In genomic region chr16:81077077-81077940, GRCh38 we compare ENCODE assay signal across 1 cellular context.
TF ChIP-seq lines count a peak whose summit lies in the region.

Gene C16orf46 (minus strand): TSS chr16:81077238. CDS start chr16:81063955, 13,283 bp downstream.

TF ChIP-seq in HepG2, 621 proteins besides CTCF, POLR2A, EP300 and RAD21 (continued from another document and continues in another):
- TF ChIP-seq GLMP (CRISPR knock-in tag; IDR thresholded peaks at IDR 0.05; ENCODE audit: borderline replicate concordance) (no peak), TCF12 (IDR thresholded peaks at IDR 0.05) (no peak), TCF12 (CRISPR knock-in tag; IDR thresholded peaks at IDR 0.05) (0 out of 2 replicates have a peak, but pooled peaks have one; percentile 81), HNRNPUL1 (IDR thresholded peaks at IDR 0.05; ENCODE audit: low read depth, low read length) (no peak), JUND (CRISPR knock-in tag; IDR thresholded peaks at IDR 0.05) (no peak), STAG1 (CRISPR knock-in tag; IDR thresholded peaks at IDR 0.05) (no peak), MXD4 (CRISPR knock-in tag; IDR thresholded peaks at IDR 0.05) (peak; percentile 59), ZNF678 (CRISPR knock-in tag; IDR thresholded peaks at IDR 0.05) (no peak), RNF2 (conservative IDR thresholded peaks at IDR 0.05; ENCODE audit: low read depth) (0 out of 2 replicates have a peak, but pooled peaks have one; percentile 24), TBX3 (IDR thresholded peaks at IDR 0.05; ENCODE audit: borderline replicate concordance) (peak; percentile 48; the same call in 1 of the 2 replicates), ZNF382 (CRISPR knock-in tag; IDR thresholded peaks at IDR 0.05; ENCODE audit: borderline replicate concordance) (no peak), TP53 (CRISPR knock-in tag; conservative IDR thresholded peaks at IDR 0.05) (0 out of 2 replicates have a peak, but pooled peaks have one; percentile 40), IRF2 (CRISPR knock-in tag; IDR thresholded peaks at IDR 0.05) (peak; percentile 86), ZC3H13 (CRISPR knock-in tag; IDR thresholded peaks at IDR 0.05) (peak; percentile 56; the same call in 1 of the 2 replicates), ATF5 (CRISPR knock-in tag; IDR thresholded peaks at IDR 0.05; ENCODE audit: low read depth) (no peak), ZNF652 (CRISPR knock-in tag; IDR thresholded peaks at IDR 0.05; ENCODE audit: borderline replicate concordance, low read depth) (no peak), AKAP8 (CRISPR knock-in tag; IDR thresholded peaks at IDR 0.05) (peak; percentile 92; the same call in 1 of the 2 replicates), TMF1 (CRISPR knock-in tag; IDR thresholded peaks at IDR 0.05; ENCODE audit: low read depth) (peak; percentile 92; the same call in 1 of the 2 replicates), ZNF225 (CRISPR knock-in tag; IDR thresholded peaks at IDR 0.05) (peak; percentile 93), MTA3 (CRISPR knock-in tag; IDR thresholded peaks at IDR 0.05) (no peak), NFYB (CRISPR knock-in tag; IDR thresholded peaks at IDR 0.05) (peak; percentile 67), NFATC3 (CRISPR knock-in tag; IDR thresholded peaks at IDR 0.05) (peak; percentile 40; the same call in 1 of the 2 replicates), CBX5 (CRISPR knock-in tag; IDR thresholded peaks at IDR 0.05; ENCODE audit: borderline replicate concordance) (peak; percentile 68; the same call in 1 of the 2 replicates), ZNF766 (CRISPR knock-in tag; IDR thresholded peaks at IDR 0.05; ENCODE audit: borderline replicate concordance) (peak; percentile 71; the same call in 1 of the 2 replicates), ZNF737 (CRISPR knock-in tag; IDR thresholded peaks at IDR 0.05; ENCODE audit: borderline replicate concordance) (no peak), ZNF878 (CRISPR knock-in tag; IDR thresholded peaks at IDR 0.05) (no peak), IKZF5 (CRISPR knock-in tag; IDR thresholded peaks at IDR 0.05) (peak; percentile 82), ZBTB38 (CRISPR knock-in tag; IDR thresholded peaks at IDR 0.05) (peak; percentile 75), XBP1 (CRISPR knock-in tag; IDR thresholded peaks at IDR 0.05) (no peak; the same call in 1 of the 2 replicates), FOXO1 (CRISPR knock-in tag; IDR thresholded peaks at IDR 0.05) (0 out of 2 replicates have a peak, but pooled peaks have one; percentile 45)
- TF ChIP-seq, protein P1, sequence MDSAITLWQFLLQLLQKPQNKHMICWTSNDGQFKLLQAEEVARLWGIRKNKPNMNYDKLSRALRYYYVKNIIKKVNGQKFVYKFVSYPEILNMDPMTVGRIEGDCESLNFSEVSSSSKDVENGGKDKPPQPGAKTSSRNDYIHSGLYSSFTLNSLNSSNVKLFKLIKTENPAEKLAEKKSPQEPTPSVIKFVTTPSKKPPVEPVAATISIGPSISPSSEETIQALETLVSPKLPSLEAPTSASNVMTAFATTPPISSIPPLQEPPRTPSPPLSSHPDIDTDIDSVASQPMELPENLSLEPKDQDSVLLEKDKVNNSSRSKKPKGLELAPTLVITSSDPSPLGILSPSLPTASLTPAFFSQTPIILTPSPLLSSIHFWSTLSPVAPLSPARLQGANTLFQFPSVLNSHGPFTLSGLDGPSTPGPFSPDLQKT (CRISPR knock-in tag; IDR thresholded peaks at IDR 0.05; ENCODE audit: borderline replicate concordance), result 0 out of 2 replicates have a peak, but pooled peaks have one; percentile 76
- TF ChIP-seq, protein P2, sequence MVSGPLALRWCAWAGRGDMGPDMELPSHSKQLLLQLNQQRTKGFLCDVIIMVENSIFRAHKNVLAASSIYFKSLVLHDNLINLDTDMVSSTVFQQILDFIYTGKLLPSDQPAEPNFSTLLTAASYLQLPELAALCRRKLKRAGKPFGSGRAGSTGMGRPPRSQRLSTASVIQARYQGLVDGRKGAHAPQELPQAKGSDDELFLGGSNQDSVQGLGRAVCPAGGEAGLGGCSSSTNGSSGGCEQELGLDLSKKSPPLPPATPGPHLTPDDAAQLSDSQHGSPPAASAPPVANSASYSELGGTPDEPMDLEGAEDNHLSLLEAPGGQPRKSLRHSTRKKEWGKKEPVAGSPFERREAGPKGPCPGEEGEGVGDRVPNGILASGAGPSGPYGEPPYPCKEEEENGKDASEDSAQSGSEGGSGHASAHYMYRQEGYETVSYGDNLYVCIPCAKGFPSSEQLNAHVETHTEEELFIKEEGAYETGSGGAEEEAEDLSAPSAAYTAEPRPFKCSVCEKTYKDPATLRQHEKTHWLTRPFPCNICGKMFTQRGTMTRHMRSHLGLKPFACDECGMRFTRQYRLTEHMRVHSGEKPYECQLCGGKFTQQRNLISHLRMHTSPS (CRISPR knock-in tag; IDR thresholded peaks at IDR 0.05; ENCODE audit: low read depth), result peak; percentile 58; the same call in 1 of the 2 replicates
- TF ChIP-seq, protein P3, sequence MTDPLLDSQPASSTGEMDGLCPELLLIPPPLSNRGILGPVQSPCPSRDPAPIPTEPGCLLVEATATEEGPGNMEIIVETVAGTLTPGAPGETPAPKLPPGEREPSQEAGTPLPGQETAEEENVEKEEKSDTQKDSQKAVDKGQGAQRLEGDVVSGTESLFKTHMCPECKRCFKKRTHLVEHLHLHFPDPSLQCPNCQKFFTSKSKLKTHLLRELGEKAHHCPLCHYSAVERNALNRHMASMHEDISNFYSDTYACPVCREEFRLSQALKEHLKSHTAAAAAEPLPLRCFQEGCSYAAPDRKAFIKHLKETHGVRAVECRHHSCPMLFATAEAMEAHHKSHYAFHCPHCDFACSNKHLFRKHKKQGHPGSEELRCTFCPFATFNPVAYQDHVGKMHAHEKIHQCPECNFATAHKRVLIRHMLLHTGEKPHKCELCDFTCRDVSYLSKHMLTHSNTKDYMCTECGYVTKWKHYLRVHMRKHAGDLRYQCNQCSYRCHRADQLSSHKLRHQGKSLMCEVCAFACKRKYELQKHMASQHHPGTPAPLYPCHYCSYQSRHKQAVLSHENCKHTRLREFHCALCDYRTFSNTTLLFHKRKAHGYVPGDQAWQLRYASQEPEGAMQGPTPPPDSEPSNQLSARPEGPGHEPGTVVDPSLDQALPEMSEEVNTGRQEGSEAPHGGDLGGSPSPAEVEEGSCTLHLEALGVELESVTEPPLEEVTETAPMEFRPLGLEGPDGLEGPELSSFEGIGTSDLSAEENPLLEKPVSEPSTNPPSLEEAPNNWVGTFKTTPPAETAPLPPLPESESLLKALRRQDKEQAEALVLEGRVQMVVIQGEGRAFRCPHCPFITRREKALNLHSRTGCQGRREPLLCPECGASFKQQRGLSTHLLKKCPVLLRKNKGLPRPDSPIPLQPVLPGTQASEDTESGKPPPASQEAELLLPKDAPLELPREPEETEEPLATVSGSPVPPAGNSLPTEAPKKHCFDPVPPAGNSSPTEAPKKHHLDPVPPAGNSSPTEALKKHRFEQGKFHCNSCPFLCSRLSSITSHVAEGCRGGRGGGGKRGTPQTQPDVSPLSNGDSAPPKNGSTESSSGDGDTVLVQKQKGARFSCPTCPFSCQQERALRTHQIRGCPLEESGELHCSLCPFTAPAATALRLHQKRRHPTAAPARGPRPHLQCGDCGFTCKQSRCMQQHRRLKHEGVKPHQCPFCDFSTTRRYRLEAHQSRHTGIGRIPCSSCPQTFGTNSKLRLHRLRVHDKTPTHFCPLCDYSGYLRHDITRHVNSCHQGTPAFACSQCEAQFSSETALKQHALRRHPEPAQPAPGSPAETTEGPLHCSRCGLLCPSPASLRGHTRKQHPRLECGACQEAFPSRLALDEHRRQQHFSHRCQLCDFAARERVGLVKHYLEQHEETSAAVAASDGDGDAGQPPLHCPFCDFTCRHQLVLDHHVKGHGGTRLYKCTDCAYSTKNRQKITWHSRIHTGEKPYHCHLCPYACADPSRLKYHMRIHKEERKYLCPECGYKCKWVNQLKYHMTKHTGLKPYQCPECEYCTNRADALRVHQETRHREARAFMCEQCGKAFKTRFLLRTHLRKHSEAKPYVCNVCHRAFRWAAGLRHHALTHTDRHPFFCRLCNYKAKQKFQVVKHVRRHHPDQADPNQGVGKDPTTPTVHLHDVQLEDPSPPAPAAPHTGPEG (CRISPR knock-in tag; IDR thresholded peaks at IDR 0.05), result peak; percentile 94
- TF ChIP-seq, protein P4, sequence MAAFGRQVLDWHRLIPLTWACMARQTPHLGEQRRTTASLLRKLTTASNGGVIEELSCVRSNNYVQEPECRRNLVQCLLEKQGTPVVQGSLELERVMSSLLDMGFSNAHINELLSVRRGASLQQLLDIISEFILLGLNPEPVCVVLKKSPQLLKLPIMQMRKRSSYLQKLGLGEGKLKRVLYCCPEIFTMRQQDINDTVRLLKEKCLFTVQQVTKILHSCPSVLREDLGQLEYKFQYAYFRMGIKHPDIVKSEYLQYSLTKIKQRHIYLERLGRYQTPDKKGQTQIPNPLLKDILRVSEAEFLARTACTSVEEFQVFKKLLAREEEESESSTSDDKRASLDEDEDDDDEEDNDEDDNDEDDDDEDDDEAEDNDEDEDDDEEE (CRISPR knock-in tag; IDR thresholded peaks at IDR 0.05), result no peak
- TF ChIP-seq, protein P5, sequence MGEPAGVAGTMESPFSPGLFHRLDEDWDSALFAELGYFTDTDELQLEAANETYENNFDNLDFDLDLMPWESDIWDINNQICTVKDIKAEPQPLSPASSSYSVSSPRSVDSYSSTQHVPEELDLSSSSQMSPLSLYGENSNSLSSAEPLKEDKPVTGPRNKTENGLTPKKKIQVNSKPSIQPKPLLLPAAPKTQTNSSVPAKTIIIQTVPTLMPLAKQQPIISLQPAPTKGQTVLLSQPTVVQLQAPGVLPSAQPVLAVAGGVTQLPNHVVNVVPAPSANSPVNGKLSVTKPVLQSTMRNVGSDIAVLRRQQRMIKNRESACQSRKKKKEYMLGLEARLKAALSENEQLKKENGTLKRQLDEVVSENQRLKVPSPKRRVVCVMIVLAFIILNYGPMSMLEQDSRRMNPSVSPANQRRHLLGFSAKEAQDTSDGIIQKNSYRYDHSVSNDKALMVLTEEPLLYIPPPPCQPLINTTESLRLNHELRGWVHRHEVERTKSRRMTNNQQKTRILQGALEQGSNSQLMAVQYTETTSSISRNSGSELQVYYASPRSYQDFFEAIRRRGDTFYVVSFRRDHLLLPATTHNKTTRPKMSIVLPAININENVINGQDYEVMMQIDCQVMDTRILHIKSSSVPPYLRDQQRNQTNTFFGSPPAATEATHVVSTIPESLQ (CRISPR knock-in tag; conservative IDR thresholded peaks at IDR 0.05), result no peak
- TF ChIP-seq, protein P6, sequence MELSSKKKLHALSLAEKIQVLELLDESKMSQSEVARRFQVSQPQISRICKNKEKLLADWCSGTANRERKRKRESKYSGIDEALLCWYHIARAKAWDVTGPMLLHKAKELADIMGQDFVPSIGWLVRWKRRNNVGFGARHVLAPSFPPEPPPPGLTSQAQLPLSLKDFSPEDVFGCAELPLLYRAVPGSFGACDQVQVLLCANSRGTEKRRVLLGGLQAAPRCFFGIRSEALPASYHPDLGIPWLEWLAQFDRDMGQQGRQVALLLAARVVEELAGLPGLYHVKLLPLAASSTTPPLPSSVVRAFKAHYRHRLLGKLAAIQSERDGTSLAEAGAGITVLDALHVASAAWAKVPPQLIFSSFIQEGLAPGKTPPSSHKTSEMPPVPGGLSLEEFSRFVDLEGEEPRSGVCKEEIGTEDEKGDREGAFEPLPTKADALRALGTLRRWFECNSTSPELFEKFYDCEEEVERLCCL (CRISPR knock-in tag; IDR thresholded peaks at IDR 0.05; ENCODE audit: borderline replicate concordance), result no peak
- TF ChIP-seq, protein P7, sequence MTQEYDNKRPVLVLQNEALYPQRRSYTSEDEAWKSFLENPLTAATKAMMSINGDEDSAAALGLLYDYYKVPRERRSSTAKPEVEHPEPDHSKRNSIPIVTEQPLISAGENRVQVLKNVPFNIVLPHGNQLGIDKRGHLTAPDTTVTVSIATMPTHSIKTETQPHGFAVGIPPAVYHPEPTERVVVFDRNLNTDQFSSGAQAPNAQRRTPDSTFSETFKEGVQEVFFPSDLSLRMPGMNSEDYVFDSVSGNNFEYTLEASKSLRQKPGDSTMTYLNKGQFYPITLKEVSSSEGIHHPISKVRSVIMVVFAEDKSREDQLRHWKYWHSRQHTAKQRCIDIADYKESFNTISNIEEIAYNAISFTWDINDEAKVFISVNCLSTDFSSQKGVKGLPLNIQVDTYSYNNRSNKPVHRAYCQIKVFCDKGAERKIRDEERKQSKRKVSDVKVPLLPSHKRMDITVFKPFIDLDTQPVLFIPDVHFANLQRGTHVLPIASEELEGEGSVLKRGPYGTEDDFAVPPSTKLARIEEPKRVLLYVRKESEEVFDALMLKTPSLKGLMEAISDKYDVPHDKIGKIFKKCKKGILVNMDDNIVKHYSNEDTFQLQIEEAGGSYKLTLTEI (CRISPR knock-in tag; conservative IDR thresholded peaks at IDR 0.05), result no peak
- TF ChIP-seq, protein P8, sequence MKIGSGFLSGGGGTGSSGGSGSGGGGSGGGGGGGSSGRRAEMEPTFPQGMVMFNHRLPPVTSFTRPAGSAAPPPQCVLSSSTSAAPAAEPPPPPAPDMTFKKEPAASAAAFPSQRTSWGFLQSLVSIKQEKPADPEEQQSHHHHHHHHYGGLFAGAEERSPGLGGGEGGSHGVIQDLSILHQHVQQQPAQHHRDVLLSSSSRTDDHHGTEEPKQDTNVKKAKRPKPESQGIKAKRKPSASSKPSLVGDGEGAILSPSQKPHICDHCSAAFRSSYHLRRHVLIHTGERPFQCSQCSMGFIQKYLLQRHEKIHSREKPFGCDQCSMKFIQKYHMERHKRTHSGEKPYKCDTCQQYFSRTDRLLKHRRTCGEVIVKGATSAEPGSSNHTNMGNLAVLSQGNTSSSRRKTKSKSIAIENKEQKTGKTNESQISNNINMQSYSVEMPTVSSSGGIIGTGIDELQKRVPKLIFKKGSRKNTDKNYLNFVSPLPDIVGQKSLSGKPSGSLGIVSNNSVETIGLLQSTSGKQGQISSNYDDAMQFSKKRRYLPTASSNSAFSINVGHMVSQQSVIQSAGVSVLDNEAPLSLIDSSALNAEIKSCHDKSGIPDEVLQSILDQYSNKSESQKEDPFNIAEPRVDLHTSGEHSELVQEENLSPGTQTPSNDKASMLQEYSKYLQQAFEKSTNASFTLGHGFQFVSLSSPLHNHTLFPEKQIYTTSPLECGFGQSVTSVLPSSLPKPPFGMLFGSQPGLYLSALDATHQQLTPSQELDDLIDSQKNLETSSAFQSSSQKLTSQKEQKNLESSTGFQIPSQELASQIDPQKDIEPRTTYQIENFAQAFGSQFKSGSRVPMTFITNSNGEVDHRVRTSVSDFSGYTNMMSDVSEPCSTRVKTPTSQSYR (CRISPR knock-in tag; IDR thresholded peaks at IDR 0.05; ENCODE audit: borderline replicate concordance), result peak; percentile 10; the same call in 1 of the 2 replicates
